In genomic region chr15:85689729-85690128, GRCh38 we compare ENCODE assay signal across 8 cellular contexts.
DNase-seq lines count a peak whose midpoint lies in the region; ATAC-seq and TF ChIP-seq lines count a peak whose summit lies in the region.

No MANE protein-coding gene starts in this region.

- peak overlapping the region; percentile 62 for H3K9ac ChIP-seq in SU-DHL-6 (ENCODE audit: low read length)

- peak in 2 of 3 donors; percentile 53 to 60 for TF ChIP-seq POLR2A in spleen (IDR thresholded peaks at IDR 0.05)

- intact Hi-C loops in spleen (cut with DNase I; ENCODE audit: low total_unique reads) = no loop called here

- no peaks in the 10 kb centered on the region for H3K9me3 ChIP-seq in SU-DHL-6 (ENCODE audit: insufficient read depth, low read length)
- no peaks in the 10 kb centered on the region for H3K9me3 ChIP-seq in spleen

- H3K27me3 ChIP-seq in SU-DHL-6 (ENCODE audit: low read length) = no peaks in the 10 kb centered on the region
- no peaks in the 10 kb centered on the region for H3K27me3 ChIP-seq in spleen (replicated peaks in 1 of 7)

- no peak overlapping the region for H2AFZ ChIP-seq in SU-DHL-6 (ENCODE audit: low read depth, low read length, severe bottlenecking)

- peak; percentile 35 for ATAC-seq in HG02623 (IDR thresholded peaks at IDR 0.05; ENCODE audit: unreplicated experiment)
- ATAC-seq in HG03520 (IDR thresholded peaks at IDR 0.05; ENCODE audit: unreplicated experiment) = no peak

- H3K9me2 ChIP-seq in SU-DHL-6 (replicated peaks; ENCODE audit: insufficient read depth, low read length) = no peaks in the 10 kb centered on the region

- peaks cover 32 to 88% (median 77%) of the 10 kb centered on the region in 6 donors for H3K4me1 ChIP-seq in spleen

- TF ChIP-seq CTCF in GM10266 (IDR thresholded peaks at IDR 0.05; ENCODE audit: control insufficient read depth, insufficient read depth, low read depth, missing control alignments) (no peak), SU-DHL-6 (IDR thresholded peaks at IDR 0.05; ENCODE audit: insufficient read depth, low read length, poor library complexity, severe bottlenecking) (no peak), spleen (IDR thresholded peaks at IDR 0.05 in 8 of 11, conservative IDR thresholded peaks at IDR 0.05 in 3 of 11) (no peak)

- H3K4me2 ChIP-seq in SU-DHL-6 (ENCODE audit: low read depth, low read length, poor library complexity, severe bottlenecking) = peak overlapping the region; percentile 69

- peak overlapping the region; percentile 94 for H3K27ac ChIP-seq in SU-DHL-6 (ENCODE audit: low read depth, low read length)
- H3K27ac ChIP-seq in spleen = peak overlapping the region; percentile 79 to 91 (median 87)

- 0 to 7% (median 1%) methylated on average over 9 of the region's 9 CpGs for WGBS in spleen, 5 donors

- peak overlapping the region; percentile 49 for H3K4me3 ChIP-seq in SU-DHL-6 (ENCODE audit: insufficient read depth, low read length, poor library complexity, severe bottlenecking)
- peak overlapping the region; percentile 41 to 75 (median 46) for H3K4me3 ChIP-seq in spleen

- no peaks in the 10 kb centered on the region for H4K20me1 ChIP-seq in SU-DHL-6 (ENCODE audit: low read depth, low read length)

- H3K79me2 ChIP-seq in SU-DHL-6 (ENCODE audit: insufficient read depth, low read length) = peaks cover 42% of the 10 kb centered on the region

- peaks cover 99% of the 10 kb centered on the region for H3F3A ChIP-seq in SU-DHL-6 (ENCODE audit: insufficient read depth)

- DNase-seq in GM10266 (ENCODE audit: extremely low spot score) (peak; percentile 29), anterior cingulate cortex (lab: John Stamatoyannopoulos, UW) (peak in 39 of 58 donors; percentile 5 to 51 (median 21)), iPS-NIHi11 (ENCODE audit: low spot score) (peak; percentile 44), spleen (peak; percentile 90), NCI-H1105 (lab: John Stamatoyannopoulos, UW) (no peak)

- H3K36me3 ChIP-seq in SU-DHL-6 (ENCODE audit: low read length) (peaks cover 24% of the 10 kb centered on the region), spleen (peaks cover 0 to 65% (median 24%) of the 10 kb centered on the region in 6 donors)
